ENCODE assay signal across 9 cellular contexts in genomic region chr18:55489034-55489741, GRCh38.
A peak's percentile ranks its signal among the peaks of the same experiment; 100 is the strongest.
DNase-seq lines count a peak whose midpoint lies in the region; ATAC-seq and TF ChIP-seq lines count a peak whose summit lies in the region.
"Had no signal": no experiment of that assay in that cellular context is flagged by ENCODE, and none has a peak within 500 bp of the region (broad histone marks: within the 10 kb centered on the region; RNA-seq: fewer than 3 reads in every experiment).

No MANE protein-coding gene starts in this region.

- H3K36me3 ChIP-seq in OCI-LY7 (ENCODE audit: insufficient read depth, low read length), result no peaks in the 10 kb centered on the region; the same call in 1 of the 2 replicates
- H3K36me3 ChIP-seq in naive thymus-derived CD4-positive, alpha-beta T cell (ENCODE audit: control insufficient read depth in 2 of 3, insufficient read depth in 3 of 3, low read length in 3 of 3), result no peaks in the 10 kb centered on the region

- peak overlapping the region in 8 of 10 donors; percentile 8 to 71 (median 54) for H3K4me3 Mint-ChIP-seq in naive thymus-derived CD4-positive, alpha-beta T cell

- POLR2A ChIA-PET in OCI-LY7 (lab: Charles Lee), result interaction anchor here (0.5 to 2.0 kb wide), 8 partner anchors 11 to 66 kb away, joined by 3 to 11 read pairs (median 4); no protein-coding TSS in a partner anchor
- POLR2A ChIA-PET in naive thymus-derived CD4-positive, alpha-beta T cell (lab: Charles Lee), result interaction anchor here (0.6 kb wide), 1 partner anchor 36 kb away, joined by 3 read pairs; no protein-coding TSS in a partner anchor

- H3K4me3 ChIP-seq in OCI-LY7 (ENCODE audit: low read depth, low read length, poor library complexity, severe bottlenecking), result peak overlapping the region; percentile 52
- H3K4me3 ChIP-seq in naive thymus-derived CD4-positive, alpha-beta T cell (ENCODE audit: low read length), result no peak overlapping the region

- H3K27ac Mint-ChIP-seq in naive thymus-derived CD4-positive, alpha-beta T cell, result peak overlapping the region in 4 of 9 donors; percentile 1 to 52 (median 5)

- H3K27me3 Mint-ChIP-seq in naive thymus-derived CD4-positive, alpha-beta T cell, result peaks cover 18 to 29% (median 21%) of the 10 kb centered on the region in 5 donors

- CTCF ChIA-PET in OCI-LY7 (lab: Charles Lee; ENCODE audit: unreplicated experiment), result interaction anchor here (1.0 to 2.1 kb wide), 2 partner anchors 18 to 65 kb away, joined by 4 to 8 read pairs; no protein-coding TSS in a partner anchor
- CTCF ChIA-PET in naive thymus-derived CD4-positive, alpha-beta T cell (lab: Charles Lee), result no interaction called here

- DNase-seq in NCI-H1105 treated with DMSO at 0.1 percent for 48 hours (lab: John Stamatoyannopoulos, UW), result peak; percentile 39
- DNase-seq in NCI-H1105 (lab: John Stamatoyannopoulos, UW), result no peak
- peak; percentile 49 for DNase-seq in OCI-LY7 (ENCODE audit: low spot score)
- DNase-seq in naive thymus-derived CD4-positive, alpha-beta T cell, result no peak
- no peak for DNase-seq in amygdala (lab: John Stamatoyannopoulos, UW)
- DNase-seq in mesenteric fat pad (ENCODE audit: low spot score), result no peak

- H3K36me3 Mint-ChIP-seq in naive thymus-derived CD4-positive, alpha-beta T cell, result no peaks in the 10 kb centered on the region

- ATAC-seq in HG02759 (IDR thresholded peaks at IDR 0.05; ENCODE audit: unreplicated experiment) (peak; percentile 26), HG03521 (IDR thresholded peaks at IDR 0.05; ENCODE audit: unreplicated experiment) (no peak)
- ATAC-seq in naive thymus-derived CD4-positive, alpha-beta T cell, result no peak
- ATAC-seq: HCT116 had no signal

- no peaks in the 10 kb centered on the region for H3K9me2 ChIP-seq in OCI-LY7 (ENCODE audit: insufficient read depth, low read length)

- intact Hi-C loops in OCI-LY7 (cut with micrococcal nuclease; ENCODE audit: unreplicated experiment), result no loop called here
- intact Hi-C loops in naive thymus-derived CD4-positive, alpha-beta T cell (cut with micrococcal nuclease), result no loop called here

- peak overlapping the region; percentile 74 for H3K27ac ChIP-seq in OCI-LY7 (ENCODE audit: low read depth, low read length, poor library complexity, severe bottlenecking)
- H3K27ac ChIP-seq in naive thymus-derived CD4-positive, alpha-beta T cell (ENCODE audit: low read depth, low read length), result no peak overlapping the region

- peak overlapping the region; percentile 85 for H3K4me2 ChIP-seq in OCI-LY7 (ENCODE audit: low read length)

- H3K9me3 ChIP-seq in OCI-LY7 (ENCODE audit: low read length), result no peaks in the 10 kb centered on the region
- H3K9me3 ChIP-seq in naive thymus-derived CD4-positive, alpha-beta T cell (ENCODE audit: control insufficient read depth in 2 of 3, low read length in 3 of 3), result no peaks in the 10 kb centered on the region

- no peak overlapping the region; the same call in 1 of the 2 replicates for H2AFZ ChIP-seq in OCI-LY7 (ENCODE audit: low read length)

- H3K9me3 Mint-ChIP-seq in naive thymus-derived CD4-positive, alpha-beta T cell, result no peaks in the 10 kb centered on the region

- no peak for TF ChIP-seq CTCF in OCI-LY7 (conservative IDR thresholded peaks at IDR 0.05; ENCODE audit: low read length)

- H3K27me3 ChIP-seq in naive thymus-derived CD4-positive, alpha-beta T cell (ENCODE audit: control insufficient read depth in 2 of 2, insufficient read depth in 2 of 2, low read length in 2 of 2), result no peaks in the 10 kb centered on the region

- TSS peak; percentile 53 for BruUV-seq in OCI-LY7 (replicated peaks; lab: Mats Ljungman, UMichigan)

- peaks cover 40% of the 10 kb centered on the region for H3K4me1 ChIP-seq in OCI-LY7 (ENCODE audit: insufficient read depth, low read length, poor library complexity, severe bottlenecking)
- H3K4me1 ChIP-seq in naive thymus-derived CD4-positive, alpha-beta T cell (ENCODE audit: control insufficient read depth in 2 of 2, insufficient read depth in 2 of 2, low read length in 2 of 2), result peaks cover 0 to 5% of the 10 kb centered on the region in 2 donors

- peaks cover 1 to 19% (median 14%) of the 10 kb centered on the region in 7 donors for H3K4me1 Mint-ChIP-seq in naive thymus-derived CD4-positive, alpha-beta T cell

- H4K20me1 ChIP-seq in OCI-LY7 (ENCODE audit: insufficient read depth, low read length), result no peaks in the 10 kb centered on the region

- peaks cover 30% of the 10 kb centered on the region; the same call in 1 of the 2 replicates for H3K79me2 ChIP-seq in OCI-LY7 (ENCODE audit: insufficient read depth, low read depth, low read length)

Comparison
In these comparisons a context has a peak if more than half of its experiments do, and no peak if none do; other contexts are left out.
1. DNase-seq: peak in NCI-H1105 treated with DMSO at 0.1 percent for 48 hours (single experiment) and OCI-LY7 (single experiment); none in NCI-H1105 (single experiment), naive thymus-derived CD4-positive, alpha-beta T cell (0 of 9), amygdala (0 of 56) and mesenteric fat pad (single experiment).